In genomic region chr16:49563666-49564065, GRCh38 we compare ENCODE assay signal across 21 cellular contexts.
"Had no signal": no experiment of that assay in that cellular context is flagged by ENCODE, and none has a peak within 500 bp of the region (broad histone marks: within the 10 kb centered on the region; RNA-seq: fewer than 3 reads in every experiment).

No MANE protein-coding gene starts in this region.

- H3K27ac ChIP-seq: body of pancreas, coronary artery, esophagus squamous epithelium, left lung, upper lobe of left lung, VCaP had no signal

- ATAC-seq: left lung; naive thymus-derived CD8-positive, alpha-beta T cell; right cardiac atrium; stimulated activated naive CD8-positive, alpha-beta T cell treated with anti-CD3 and anti-CD28 coated beads, Interleukin-15, amount 100 ng/mL, for 72 hours had no signal

- H3K9me3 ChIP-seq: body of pancreas, esophagus squamous epithelium, left lung, upper lobe of left lung had no signal

- H3K36me3 ChIP-seq: esophagus squamous epithelium, left lung, upper lobe of left lung had no signal

- H3K4me1 ChIP-seq: upper lobe of left lung had no signal

- DNase-seq: activated CD4-positive, alpha-beta T cell treated with anti-CD3 and anti-CD28 coated beads for 1 hour; activated CD4-positive, alpha-beta T cell treated with anti-CD3 and anti-CD28 coated beads, Interleukin-2, amount 50 U/mL, for 4 hours; activated naive CD4-positive, alpha-beta T cell treated with anti-CD3 and anti-CD28 coated beads for 36 hours; activated T-cell treated with anti-CD3 and anti-CD28 coated beads for 4 hours; esophagus squamous epithelium; foreskin melanocyte; head of caudate nucleus; immature natural killer cell; left lung; mammary epithelial cell; naive thymus-derived CD8-positive, alpha-beta T cell; nucleus accumbens; posterior cingulate gyrus; right cardiac atrium; stimulated activated CD4-positive, alpha-beta T cell treated with anti-CD3 and anti-CD28 coated beads, Interleukin-4, amount 100 ng/mL, for 4 hours; stimulated activated naive CD8-positive, alpha-beta T cell treated with anti-CD3 and anti-CD28 coated beads, Interleukin-15, amount 100 ng/mL, for 72 hours; upper lobe of left lung had no signal

- H3K27me3 ChIP-seq: body of pancreas, esophagus squamous epithelium, left lung, upper lobe of left lung had no signal

- H3K4me3 ChIP-seq: body of pancreas, coronary artery, esophagus squamous epithelium, left lung, smooth muscle cell, upper lobe of left lung had no signal

- H3K4me2 ChIP-seq: smooth muscle cell had no signal
